ENCODE assay signal across 8 cellular contexts in the genomic region with DNA sequence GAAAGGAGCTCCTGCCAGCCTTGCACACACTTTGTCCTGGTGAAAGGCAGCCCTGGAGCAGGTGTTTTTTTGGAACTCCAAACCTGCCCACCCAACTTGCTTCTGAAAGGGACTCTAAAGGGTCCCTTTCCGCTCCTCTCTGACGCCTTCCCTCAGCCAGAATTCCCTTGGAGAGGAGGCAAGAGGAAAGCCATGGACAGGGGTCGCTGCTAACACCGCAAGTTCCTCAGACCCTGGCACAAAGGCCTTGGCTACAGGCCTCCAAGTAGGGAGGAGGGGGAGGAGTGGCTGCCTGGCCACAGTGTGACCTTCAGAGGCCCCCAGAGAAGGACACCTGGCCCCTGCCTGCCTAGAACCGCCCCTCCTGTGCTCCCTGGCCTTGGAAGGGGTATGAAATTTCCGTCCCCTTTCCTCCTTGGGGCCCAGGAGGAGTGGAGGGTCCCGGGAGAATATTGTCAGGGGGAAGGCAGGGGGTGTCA. TPM values are rescaled to one million over a fixed set of nuclear protein-coding genes. Genes with fewer than 3 reads are reported as not detected.
DNase-seq lines count a peak whose midpoint lies in the region; ATAC-seq and TF ChIP-seq lines count a peak whose summit lies in the region.

No MANE protein-coding gene starts in this region.

- peaks cover 40% of the 10 kb centered on the region for H3K36me3 Mint-ChIP-seq in activated T-cell treated with anti-CD3 and anti-CD28 coated beads, Interleukin-2, amount 50 U/mL, for 24 hours (ENCODE audit: low read depth)
- H3K36me3 Mint-ChIP-seq in activated CD4-positive, alpha-beta memory T cell treated with anti-CD3 and anti-CD28 coated beads for 36 hours: peaks cover 27% of the 10 kb centered on the region
- peaks cover 13% of the 10 kb centered on the region for H3K36me3 Mint-ChIP-seq in progenitor cell of endocrine pancreas (ENCODE audit: insufficient read depth)

- peaks cover 48% of the 10 kb centered on the region for H3K4me1 Mint-ChIP-seq in activated T-cell treated with anti-CD3 and anti-CD28 coated beads, Interleukin-2, amount 50 U/mL, for 24 hours (ENCODE audit: low read depth)
- H3K4me1 Mint-ChIP-seq in activated CD4-positive, alpha-beta memory T cell treated with anti-CD3 and anti-CD28 coated beads for 36 hours (ENCODE audit: low read depth): peaks cover 30% of the 10 kb centered on the region
- peaks cover 36% of the 10 kb centered on the region for H3K4me1 Mint-ChIP-seq in progenitor cell of endocrine pancreas (ENCODE audit: low read depth)

- DNase-seq in activated T-cell treated with anti-CD3 and anti-CD28 coated beads, Interleukin-2, amount 50 U/mL, for 24 hours: no peak
- no peak for DNase-seq in activated T-cell treated with anti-CD3 and anti-CD28 coated beads, Interleukin-2, amount 50 U/mL, for 1 hour
- no peak for DNase-seq in activated CD4-positive, alpha-beta memory T cell treated with anti-CD3 and anti-CD28 coated beads for 36 hours
- DNase-seq in cardiac muscle cell (ENCODE audit: low read depth in 1 of 2, low spot score in 1 of 2) (peak in 1 of 2 donors; percentile 79), progenitor cell of endocrine pancreas (ENCODE audit: low spot score, unreplicated experiment) (peak; percentile 32), AML-193 (lab: John Stamatoyannopoulos, UW) (no peak)
- no peak for DNase-seq in activated CD8-positive, alpha-beta memory T cell treated with anti-CD3 and anti-CD28 coated beads for 24 hours

- H3K4me3 ChIP-seq in cardiac muscle cell: peak overlapping the region; percentile 98

- no peak for ATAC-seq in HG02870 (IDR thresholded peaks at IDR 0.05; ENCODE audit: unreplicated experiment)

- peaks cover 19% of the 10 kb centered on the region for H3K27me3 Mint-ChIP-seq in activated T-cell treated with anti-CD3 and anti-CD28 coated beads, Interleukin-2, amount 50 U/mL, for 24 hours
- H3K27me3 Mint-ChIP-seq in activated CD4-positive, alpha-beta memory T cell treated with anti-CD3 and anti-CD28 coated beads for 36 hours: peaks cover 8% of the 10 kb centered on the region
- H3K27me3 Mint-ChIP-seq in progenitor cell of endocrine pancreas: no peaks in the 10 kb centered on the region

- H3K36me3 ChIP-seq in cardiac muscle cell: peaks cover 19% of the 10 kb centered on the region

- no peaks in the 10 kb centered on the region for H3K9me3 Mint-ChIP-seq in activated T-cell treated with anti-CD3 and anti-CD28 coated beads, Interleukin-2, amount 50 U/mL, for 24 hours
- no peaks in the 10 kb centered on the region for H3K9me3 Mint-ChIP-seq in activated CD4-positive, alpha-beta memory T cell treated with anti-CD3 and anti-CD28 coated beads for 36 hours
- H3K9me3 Mint-ChIP-seq in progenitor cell of endocrine pancreas (ENCODE audit: low read depth): no peaks in the 10 kb centered on the region

- POLR2A ChIA-PET in activated CD4-positive, alpha-beta memory T cell treated with anti-CD3 and anti-CD28 coated beads for 36 hours (lab: Charles Lee): interaction anchor here (1.1 to 1.6 kb wide), 2 partner anchors 48 to 301 kb away, joined by 4 to 7 read pairs; no protein-coding TSS in a partner anchor

- peak overlapping the region; percentile 91 for H3K4me3 Mint-ChIP-seq in activated T-cell treated with anti-CD3 and anti-CD28 coated beads, Interleukin-2, amount 50 U/mL, for 24 hours
- peak overlapping the region; percentile 84 for H3K4me3 Mint-ChIP-seq in activated CD4-positive, alpha-beta memory T cell treated with anti-CD3 and anti-CD28 coated beads for 36 hours
- peak overlapping the region; percentile 97 for H3K4me3 Mint-ChIP-seq in progenitor cell of endocrine pancreas (ENCODE audit: low read depth)

- no peaks in the 10 kb centered on the region for H3K9me3 ChIP-seq in cardiac muscle cell (ENCODE audit: low read depth)

- TF ChIP-seq CTCF in cardiac muscle cell (IDR thresholded peaks at IDR 0.05; ENCODE audit: low read depth, low read length) (peak; percentile 16), progenitor cell of endocrine pancreas (IDR thresholded peaks at IDR 0.05; ENCODE audit: unreplicated experiment) (peak; percentile 28)

- intact Hi-C loops in activated CD4-positive, alpha-beta memory T cell treated with anti-CD3 and anti-CD28 coated beads for 36 hours (cut with micrococcal nuclease): loop anchor here (2.0 to 10.0 kb wide), 4 partner anchors 106 to 475 kb away; a partner anchor contains a TSS

- no peaks in the 10 kb centered on the region for H3K27me3 ChIP-seq in cardiac muscle cell

- CTCF ChIA-PET in activated CD4-positive, alpha-beta memory T cell treated with anti-CD3 and anti-CD28 coated beads for 36 hours (lab: Charles Lee): interaction anchor here (0.6 to 5.1 kb wide), 15 partner anchors 18 to 318 kb away, joined by 3 to 51 read pairs (median 4); no protein-coding TSS in a partner anchor

- H3K4me1 ChIP-seq in cardiac muscle cell (ENCODE audit: low read depth): peaks cover 10% of the 10 kb centered on the region

- H3K27ac Mint-ChIP-seq in activated T-cell treated with anti-CD3 and anti-CD28 coated beads, Interleukin-2, amount 50 U/mL, for 24 hours: peak overlapping the region; percentile 88
- peak overlapping the region; percentile 84 for H3K27ac Mint-ChIP-seq in activated CD4-positive, alpha-beta memory T cell treated with anti-CD3 and anti-CD28 coated beads for 36 hours
- H3K27ac Mint-ChIP-seq in progenitor cell of endocrine pancreas: peak overlapping the region; percentile 96

- H3K27ac ChIP-seq in cardiac muscle cell: peak overlapping the region; percentile 90

RNA-seq across cellular contexts. Expression of a gene that starts 2.6 kb away (rescaled TPM):
- 10 to 100 TPM; 28.9 to 35.1 TPM for total RNA-seq in activated CD4-positive, alpha-beta memory T cell treated with anti-CD3 and anti-CD28 coated beads for 36 hours
- total RNA-seq in cardiac muscle cell (409 and 626 TPM in 2 replicates), progenitor cell of endocrine pancreas (243 and 267 TPM in 2 replicates)
- 199 and 228 TPM in 2 replicates for polyA plus RNA-seq in cardiac muscle cell
